In the genomic region with DNA sequence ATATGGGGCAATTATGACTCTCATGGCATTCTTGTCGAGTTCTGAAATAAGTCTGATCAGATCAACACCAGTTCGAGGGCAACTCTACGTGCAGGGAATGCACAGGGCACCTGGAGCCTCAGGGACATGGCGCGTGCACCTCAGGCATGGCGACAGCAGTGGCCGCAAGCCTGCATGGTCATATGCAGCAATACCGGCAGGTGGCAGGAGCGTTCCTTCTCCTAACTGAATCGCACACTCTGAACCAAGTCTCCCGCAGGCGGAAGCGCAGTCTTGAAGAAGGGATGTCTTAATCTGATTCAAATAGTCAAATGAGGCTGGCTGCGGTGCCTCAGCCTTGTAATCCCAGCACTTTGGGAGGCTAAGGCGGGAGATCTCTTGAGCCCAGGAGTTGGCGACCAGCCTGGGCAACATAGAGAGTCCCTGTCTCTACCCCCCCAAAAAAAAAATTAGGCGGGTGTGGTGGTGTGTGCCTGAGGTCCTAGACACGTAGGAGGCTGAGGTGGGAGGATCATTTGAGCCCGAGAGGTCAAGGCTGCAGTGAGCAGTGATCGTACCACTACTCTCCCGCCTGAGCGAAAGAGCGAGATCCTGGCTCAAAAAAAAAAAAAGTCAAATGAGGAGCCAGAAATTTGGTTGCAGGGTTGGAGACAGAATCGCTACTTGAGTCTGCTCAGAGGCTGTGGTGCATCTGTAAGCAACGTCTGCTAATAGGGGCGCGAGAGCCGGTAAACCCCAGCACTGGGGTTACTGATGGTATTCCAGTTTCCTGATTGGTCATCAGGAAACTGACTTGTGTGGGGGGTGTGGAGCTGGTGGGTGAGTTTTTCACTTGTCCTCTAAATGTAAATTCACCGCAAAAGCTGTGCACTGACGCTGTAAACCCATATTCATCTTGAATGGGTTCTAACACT, we compare ENCODE assay signal across 8 cellular contexts. TPM values are rescaled to one million over a fixed set of nuclear protein-coding genes. Genes with fewer than 3 reads are reported as not detected.
DNase-seq lines count a peak whose midpoint lies in the region; ATAC-seq and TF ChIP-seq lines count a peak whose summit lies in the region.

No MANE protein-coding gene starts in this region.

- H3K27ac Mint-ChIP-seq in activated naive CD8-positive, alpha-beta T cell treated with anti-CD3 and anti-CD28 coated beads, Interleukin-2, amount 50 U/mL, for 24 hours: peak overlapping the region; percentile 59

- no peaks in the 10 kb centered on the region for H3K9me3 Mint-ChIP-seq in activated naive CD8-positive, alpha-beta T cell treated with anti-CD3 and anti-CD28 coated beads, Interleukin-2, amount 50 U/mL, for 24 hours

- peak; percentile 56 for DNase-seq in GM06990 (ENCODE audit: extremely low read depth, insufficient read length)
- DNase-seq in HCEC 1CT: peak; percentile 82
- DNase-seq in MV-4-11 (lab: John Stamatoyannopoulos, UW): peak; percentile 76
- peak; percentile 77 for DNase-seq in T follicular helper cell (ENCODE audit: low read depth)
- peak; percentile 87 for DNase-seq in activated naive CD8-positive, alpha-beta T cell treated with anti-CD3 and anti-CD28 coated beads, Interleukin-2, amount 50 U/mL, for 24 hours
- DNase-seq in left cardiac atrium: peak; percentile 89
- peak; percentile 85 for DNase-seq in retina
- no peak for DNase-seq in NCI-H1930 (lab: John Stamatoyannopoulos, UW)

- intact Hi-C loops in left cardiac atrium (cut with DNase I): loop anchor here in 1 of 2 donors (2.0 kb wide), 1 partner anchor 149 kb away; no protein-coding TSS in a partner anchor

- H3K27me3 Mint-ChIP-seq in activated naive CD8-positive, alpha-beta T cell treated with anti-CD3 and anti-CD28 coated beads, Interleukin-2, amount 50 U/mL, for 24 hours: no peaks in the 10 kb centered on the region

- H3K36me3 ChIP-seq in GM06990 (ENCODE audit: control insufficient read depth, insufficient read depth, low read length): no peaks in the 10 kb centered on the region; the same call in 1 of the 2 replicates

- H3K4me3 ChIP-seq in GM06990 (replicated peaks; ENCODE audit: low read depth, low read length): peak overlapping the region; percentile 48

- H3K4me3 Mint-ChIP-seq in activated naive CD8-positive, alpha-beta T cell treated with anti-CD3 and anti-CD28 coated beads, Interleukin-2, amount 50 U/mL, for 24 hours: peak overlapping the region; percentile 12

- no peaks in the 10 kb centered on the region for H3K27me3 ChIP-seq in GM06990 (replicated peaks; ENCODE audit: control insufficient read depth, insufficient read depth, low read length)

- H3K36me3 Mint-ChIP-seq in activated naive CD8-positive, alpha-beta T cell treated with anti-CD3 and anti-CD28 coated beads, Interleukin-2, amount 50 U/mL, for 24 hours (ENCODE audit: low read depth): peaks cover 2% of the 10 kb centered on the region

- peak; percentile 93 for TF ChIP-seq CTCF in GM06990 (IDR thresholded peaks at IDR 0.05; ENCODE audit: insufficient read depth, low read length, poor library complexity, severe bottlenecking)

- peaks cover 11% of the 10 kb centered on the region for H3K4me1 Mint-ChIP-seq in activated naive CD8-positive, alpha-beta T cell treated with anti-CD3 and anti-CD28 coated beads, Interleukin-2, amount 50 U/mL, for 24 hours

- peak; percentile 98 for ATAC-seq in activated naive CD8-positive, alpha-beta T cell treated with anti-CD3 and anti-CD28 coated beads, Interleukin-2, amount 50 U/mL, for 24 hours
- peak; percentile 85 to 86 for ATAC-seq in left cardiac atrium

RNA-seq across cellular contexts. Expression of a gene that starts 28.8 kb away (rescaled TPM):
- total RNA-seq in left cardiac atrium: 10 to 100 TPM; 32.3 to 92.2 TPM

RNA-seq across cellular contexts. Expression of a gene that starts 32.7 kb away (rescaled TPM):
- total RNA-seq in left cardiac atrium: 10 to 100 TPM; 15.6 to 16.2 TPM

RNA-seq across cellular contexts. Expression of a gene that starts 40.5 kb away (rescaled TPM):
- total RNA-seq in left cardiac atrium: 10 to 100 TPM; 11.2 to 12.7 TPM

Comparison
In these comparisons a context has a peak if more than half of its experiments do, and no peak if none do; other contexts are left out.
1. DNase-seq: peak in GM06990 (single experiment), HCEC 1CT (single experiment), MV-4-11 (single experiment), T follicular helper cell (single experiment), activated naive CD8-positive, alpha-beta T cell treated with anti-CD3 and anti-CD28 coated beads, Interleukin-2, amount 50 U/mL, for 24 hours (single experiment), left cardiac atrium (single experiment) and retina (single experiment); none in NCI-H1930 (0 of 2).